In the genomic region with DNA sequence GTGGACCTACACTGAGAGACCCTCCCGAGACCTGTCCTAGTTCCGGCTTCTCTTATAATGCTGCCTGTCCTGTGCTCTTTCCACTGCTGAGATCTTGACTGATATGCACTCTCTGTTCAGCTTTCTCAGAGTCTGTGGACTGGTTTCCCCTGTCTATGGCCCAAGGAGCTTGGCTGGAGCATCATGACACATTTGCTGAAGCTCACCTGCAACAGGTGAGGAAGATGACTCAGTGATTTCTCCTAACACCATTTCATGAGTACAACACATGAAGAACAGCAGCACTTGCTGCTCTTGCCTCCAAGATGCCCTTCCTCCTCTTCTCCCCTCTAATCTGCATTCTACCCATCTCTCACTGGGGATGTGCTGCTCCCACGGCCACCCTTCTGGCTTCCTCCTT, we compare ENCODE assay signal across 19 cellular contexts.
"Had no signal": no experiment of that assay in that cellular context is flagged by ENCODE, and none has a peak within 500 bp of the region (broad histone marks: within the 10 kb centered on the region; RNA-seq: fewer than 3 reads in every experiment).

No MANE protein-coding gene starts in this region.

- DNase-seq: activated CD4-positive, alpha-beta T cell treated with anti-CD3 and anti-CD28 coated beads, Interleukin-2, amount 10 ng/mL, durations not matched to agents 7 days and 5 days; activated effector memory CD4-positive, alpha-beta T cell treated with anti-CD3 and anti-CD28 coated beads, Interleukin-2, amount 50 U/mL, for 16 hours; activated naive CD4-positive, alpha-beta T cell treated with anti-CD3 and anti-CD28 coated beads, Interleukin-2, amount 50 U/mL, for 16 hours; activated T-cell treated with anti-CD3 and anti-CD28 coated beads, Interleukin-2, amount 50 U/mL, for 72 hours; aorta; brain microvascular endothelial cell; cortex of kidney; heart right ventricle; immature natural killer cell; naive thymus-derived CD8-positive, alpha-beta T cell; stimulated activated CD8-positive, alpha-beta memory T cell treated with anti-CD3 and anti-CD28 coated beads, Interleukin-4, amount 100 ng/mL, for 48 hours; stimulated activated naive CD4-positive, alpha-beta T cell treated with Interleukin-2 at 50 U/mL for 16 hours; substantia nigra; T1000; tibial artery had no signal

- H3K27ac Mint-ChIP-seq: activated CD4-positive, alpha-beta T cell treated with anti-CD3 and anti-CD28 coated beads, Interleukin-2, amount 10 ng/mL, durations not matched to agents 7 days and 5 days; activated T-cell treated with anti-CD3 and anti-CD28 coated beads, Interleukin-2, amount 50 U/mL, for 72 hours; immature natural killer cell had no signal

- H3K4me3 Mint-ChIP-seq: activated CD4-positive, alpha-beta T cell treated with anti-CD3 and anti-CD28 coated beads, Interleukin-2, amount 10 ng/mL, durations not matched to agents 7 days and 5 days; activated T-cell treated with anti-CD3 and anti-CD28 coated beads, Interleukin-2, amount 50 U/mL, for 72 hours; immature natural killer cell; naive thymus-derived CD8-positive, alpha-beta T cell had no signal

- H3K27me3 ChIP-seq: brain microvascular endothelial cell, esophagus muscularis mucosa, heart right ventricle, neutrophil, tibial artery had no signal

- H3K9me3 ChIP-seq: esophagus muscularis mucosa, heart right ventricle, neutrophil, tibial artery had no signal

- ATAC-seq: activated CD4-positive, CD25-positive, alpha-beta regulatory T cell treated with anti-CD3 and anti-CD28 coated beads, Interleukin-2, amount 50 U/mL, for 24 hours; activated T-cell treated with anti-CD3 and anti-CD28 coated beads, Interleukin-2, amount 50 U/mL, for 72 hours; heart right ventricle; naive thymus-derived CD8-positive, alpha-beta T cell had no signal

- H3K4me1 ChIP-seq: esophagus muscularis mucosa, parathyroid adenoma had no signal

- H3K27ac ChIP-seq: brain microvascular endothelial cell, esophagus muscularis mucosa, heart right ventricle, neutrophil, parathyroid adenoma, tibial artery had no signal

- H3K79me2 ChIP-seq: parathyroid adenoma had no signal

- H3K4me3 ChIP-seq: esophagus muscularis mucosa, heart right ventricle, tibial artery had no signal

- H2AFZ ChIP-seq: parathyroid adenoma had no signal

- H3K4me1 Mint-ChIP-seq: activated CD4-positive, alpha-beta T cell treated with anti-CD3 and anti-CD28 coated beads, Interleukin-2, amount 10 ng/mL, durations not matched to agents 7 days and 5 days; immature natural killer cell; naive thymus-derived CD8-positive, alpha-beta T cell had no signal

- H3K27me3 Mint-ChIP-seq: activated CD4-positive, alpha-beta T cell treated with anti-CD3 and anti-CD28 coated beads, Interleukin-2, amount 10 ng/mL, durations not matched to agents 7 days and 5 days had no signal

- H3K9ac ChIP-seq: parathyroid adenoma had no signal

- H3K9me3 Mint-ChIP-seq: activated CD4-positive, alpha-beta T cell treated with anti-CD3 and anti-CD28 coated beads, Interleukin-2, amount 10 ng/mL, durations not matched to agents 7 days and 5 days; activated T-cell treated with anti-CD3 and anti-CD28 coated beads, Interleukin-2, amount 50 U/mL, for 72 hours; naive thymus-derived CD8-positive, alpha-beta T cell had no signal

- H3K36me3 Mint-ChIP-seq: naive thymus-derived CD8-positive, alpha-beta T cell had no signal
